10 cellular contexts compared by ENCODE assay signal in the genomic region with DNA sequence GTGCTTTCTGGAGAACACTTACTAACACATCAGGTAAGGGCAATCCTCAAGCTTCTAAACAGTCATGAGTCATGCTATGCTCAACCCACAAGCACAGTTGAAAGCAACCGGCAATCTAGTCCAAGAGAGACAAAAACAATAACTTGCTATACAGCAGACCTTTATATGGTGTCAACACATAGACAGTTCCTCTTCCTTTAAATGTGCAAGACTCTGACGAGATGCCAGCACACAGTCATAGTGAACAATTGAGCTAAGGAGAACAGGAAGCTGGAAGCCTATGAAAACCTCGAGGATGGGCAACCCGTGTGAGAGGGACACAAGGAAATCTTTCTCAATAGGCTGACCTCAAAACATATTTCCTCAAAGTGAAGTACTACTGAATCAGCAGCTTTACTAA. TPM values are rescaled to one million over a fixed set of nuclear protein-coding genes. Genes with fewer than 3 reads are reported as not detected.
DNase-seq lines count a peak whose midpoint lies in the region; ATAC-seq and TF ChIP-seq lines count a peak whose summit lies in the region.
"Had no signal": no experiment of that assay in that cellular context is flagged by ENCODE, and none has a peak within 500 bp of the region (broad histone marks: within the 10 kb centered on the region; RNA-seq: fewer than 3 reads in every experiment).

No MANE protein-coding gene starts in this region.

- H3K4ac ChIP-seq in mesenchymal stem cell (ENCODE audit: low read depth in 1 of 2, low read length in 2 of 2), result no peak overlapping the region

- H4K91ac ChIP-seq in mesenchymal stem cell (ENCODE audit: low read length), result no peak overlapping the region

- no peak overlapping the region for H2AK5ac ChIP-seq in mesenchymal stem cell (ENCODE audit: low read length, severe bottlenecking)

- no peak overlapping the region for H3K23ac ChIP-seq in mesenchymal stem cell (ENCODE audit: low read length in 2 of 2)

- peaks cover 43% of the 10 kb centered on the region for H3K79me1 ChIP-seq in mesenchymal stem cell (replicated peaks; ENCODE audit: low read length, poor library complexity, severe bottlenecking)

- no peak for ATAC-seq in HG02678 (IDR thresholded peaks at IDR 0.05; ENCODE audit: unreplicated experiment)

- H3K4me3 Mint-ChIP-seq in CD14-positive monocyte, result peak overlapping the region; percentile 48 to 80
- H3K4me3 Mint-ChIP-seq in dendritic cell treated with granulocyte-macrophage colony-stimulating factor and Interleukin-4, amounts not matched to agents 40 ng/mL and 50 ng/mL, for 4 days, result peak overlapping the region; percentile 59

- no peaks in the 10 kb centered on the region for H3K9me3 Mint-ChIP-seq in CD14-positive monocyte
- H3K9me3 Mint-ChIP-seq in dendritic cell treated with granulocyte-macrophage colony-stimulating factor and Interleukin-4, amounts not matched to agents 40 ng/mL and 50 ng/mL, for 4 days, result no peaks in the 10 kb centered on the region

- H2AFZ ChIP-seq in mesenchymal stem cell (ENCODE audit: low read depth, low read length), result no peak overlapping the region
- H2AFZ ChIP-seq: PC-9 had no signal

- H3K27me3 ChIP-seq in mesenchymal stem cell (ENCODE audit: control insufficient read depth in 1 of 2, insufficient read depth in 1 of 2, low read length in 2 of 2) (no peaks in the 10 kb centered on the region), HAP-1 (ENCODE audit: low read depth) (no peaks in the 10 kb centered on the region)
- H3K27me3 ChIP-seq in effector memory CD4-positive, alpha-beta T cell (replicated peaks; ENCODE audit: control insufficient read depth, insufficient read depth, low read length, poor library complexity, severe bottlenecking), result no peaks in the 10 kb centered on the region

- H3K9ac ChIP-seq in mesenchymal stem cell (ENCODE audit: low read length), result peak overlapping the region; percentile 18

- peaks cover 46 to 57% of the 10 kb centered on the region in 2 donors for H3K36me3 Mint-ChIP-seq in CD14-positive monocyte
- H3K36me3 Mint-ChIP-seq in dendritic cell treated with granulocyte-macrophage colony-stimulating factor and Interleukin-4, amounts not matched to agents 40 ng/mL and 50 ng/mL, for 4 days (ENCODE audit: low read depth), result peaks cover 62% of the 10 kb centered on the region

- H3K27ac ChIP-seq in mesenchymal stem cell (ENCODE audit: low read length, poor library complexity, severe bottlenecking), result no peak overlapping the region
- no peak overlapping the region for H3K27ac ChIP-seq in effector memory CD4-positive, alpha-beta T cell (ENCODE audit: insufficient read depth, low read length, poor library complexity, severe bottlenecking)
- H3K27ac ChIP-seq: PC-9 had no signal

- H3K4me2 ChIP-seq in mesenchymal stem cell (ENCODE audit: low read length, poor library complexity, severe bottlenecking), result no peak overlapping the region
- H3K4me2 ChIP-seq: PC-9 had no signal

- no peaks in the 10 kb centered on the region for H3K27me3 Mint-ChIP-seq in CD14-positive monocyte (ENCODE audit: low read depth in 3 of 3)
- H3K27me3 Mint-ChIP-seq in dendritic cell treated with granulocyte-macrophage colony-stimulating factor and Interleukin-4, amounts not matched to agents 40 ng/mL and 50 ng/mL, for 4 days, result no peaks in the 10 kb centered on the region

- H3K9me3 ChIP-seq in mesenchymal stem cell (ENCODE audit: control insufficient read depth, low read length) (no peaks in the 10 kb centered on the region), HAP-1 (no peaks in the 10 kb centered on the region)
- no peaks in the 10 kb centered on the region for H3K9me3 ChIP-seq in effector memory CD4-positive, alpha-beta T cell (ENCODE audit: control insufficient read depth, low read length)

- DNase-seq in CD14-positive monocyte (ENCODE audit: low spot score) (peak; percentile 93), NOMO-1 treated with dmso at 0.1 percent for 144 hours (lab: John Stamatoyannopoulos, UW; ENCODE audit: unreplicated experiment) (peak; percentile 79), mesenchymal stem cell (peak; percentile 36), HAP-1 (ENCODE audit: low spot score in 2 of 2) (no peak)
- DNase-seq in stimulated activated CD4-positive, alpha-beta T cell treated with anti-CD3 and anti-CD28 coated beads, Interleukin-2, amount 100 ng/mL, for 48 hours, result no peak
- DNase-seq in effector memory CD4-positive, alpha-beta T cell, result no peak

- H2BK5ac ChIP-seq in mesenchymal stem cell (ENCODE audit: low read depth, low read length, poor library complexity, severe bottlenecking), result no peak overlapping the region

- no peak overlapping the region for H2BK12ac ChIP-seq in mesenchymal stem cell (ENCODE audit: low read length in 2 of 2)

- H3K36me3 ChIP-seq in mesenchymal stem cell (ENCODE audit: control insufficient read depth in 1 of 2, insufficient read depth in 2 of 2, low read depth in 1 of 2, low read length in 2 of 2) (peaks cover 31 to 32% of the 10 kb centered on the region in 2 experiments), HAP-1 (replicated peaks) (peaks cover 24% of the 10 kb centered on the region)
- H3K36me3 ChIP-seq in effector memory CD4-positive, alpha-beta T cell (ENCODE audit: control insufficient read depth, insufficient read depth, low read length), result peaks cover 24% of the 10 kb centered on the region

- H3K18ac ChIP-seq in mesenchymal stem cell (ENCODE audit: low read depth in 1 of 2, low read length in 2 of 2), result no peak overlapping the region

- 76% methylated on average over 4 of the region's 4 CpGs for WGBS in mesenchymal stem cell

- H3K4me3 ChIP-seq in mesenchymal stem cell (ENCODE audit: insufficient read depth in 1 of 2, low read depth in 1 of 2, low read length in 2 of 2) (no peak overlapping the region), HAP-1 (no peak overlapping the region)
- no peak overlapping the region for H3K4me3 ChIP-seq in effector memory CD4-positive, alpha-beta T cell (ENCODE audit: insufficient read depth, low read depth, low read length, poor library complexity, severe bottlenecking)
- H3K4me3 ChIP-seq: coronary artery, PC-9 had no signal

- H4K8ac ChIP-seq in mesenchymal stem cell (ENCODE audit: low read length), result no peak overlapping the region

- no peaks in the 10 kb centered on the region for H3K4me1 ChIP-seq in mesenchymal stem cell (ENCODE audit: control insufficient read depth, insufficient read depth, low read depth, low read length)
- H3K4me1 ChIP-seq in HAP-1, result peaks cover 4% of the 10 kb centered on the region; the same call in 1 of the 2 replicates
- H3K4me1 ChIP-seq in effector memory CD4-positive, alpha-beta T cell (ENCODE audit: control insufficient read depth, insufficient read depth, low read length, poor library complexity, severe bottlenecking), result no peaks in the 10 kb centered on the region

- no peak overlapping the region for H2BK15ac ChIP-seq in mesenchymal stem cell (ENCODE audit: low read depth, poor library complexity, severe bottlenecking)

- peak overlapping the region; percentile 98 to 99 (median 99) for H3K27ac Mint-ChIP-seq in CD14-positive monocyte
- peak overlapping the region; percentile 85 for H3K27ac Mint-ChIP-seq in dendritic cell treated with granulocyte-macrophage colony-stimulating factor and Interleukin-4, amounts not matched to agents 40 ng/mL and 50 ng/mL, for 4 days

- in situ Hi-C loops in HAP-1 (cut with MboI; ENCODE audit: low sequenced_read_pairs), result no loop called here

- H2BK120ac ChIP-seq in mesenchymal stem cell (ENCODE audit: low read depth, low read length), result no peak overlapping the region

- H3K4me1 Mint-ChIP-seq in CD14-positive monocyte, result peaks cover 62% of the 10 kb centered on the region
- peaks cover 57% of the 10 kb centered on the region for H3K4me1 Mint-ChIP-seq in dendritic cell treated with granulocyte-macrophage colony-stimulating factor and Interleukin-4, amounts not matched to agents 40 ng/mL and 50 ng/mL, for 4 days (ENCODE audit: low read depth)

- no peak for TF ChIP-seq CTCF in CD14-positive monocyte (IDR thresholded peaks at IDR 0.05)

- no peak overlapping the region for H3K14ac ChIP-seq in mesenchymal stem cell (ENCODE audit: low read length in 2 of 2)

- intact Hi-C loops in CD14-positive monocyte (cut with micrococcal nuclease), result loop anchor here (2.0 to 10.0 kb wide), 2 partner anchors 16 to 52 kb away; partner anchors contain the start of gene TMEM183A (in 1 of the 2)
- intact Hi-C loops in dendritic cell treated with granulocyte-macrophage colony-stimulating factor and Interleukin-4, amounts not matched to agents 40 ng/mL and 50 ng/mL, for 4 days (cut with micrococcal nuclease), result loop anchor here (1.0 to 2.0 kb wide), 3 partner anchors 16 to 64 kb away; partner anchors contain the start of gene RABIF

RNA-seq across cellular contexts. Expression of gene ADIPOR1, which starts 5.3 kb away (rescaled TPM):
- 100 to 1,000 TPM; 197 to 216 TPM for polyA plus RNA-seq in CD14-positive monocyte
- 84.7 TPM for polyA plus RNA-seq in mesenchymal stem cell (2013, experiment 1 of 2)
- polyA plus RNA-seq in mesenchymal stem cell (2013, experiment 2 of 2), result 85.2 TPM

RNA-seq across cellular contexts. Expression of gene CYB5R1, which starts 14.2 kb away (rescaled TPM):
- polyA plus RNA-seq in CD14-positive monocyte, result 10 to 100 TPM; 65.0 to 70.5 TPM
- polyA plus RNA-seq in mesenchymal stem cell (2013, experiment 1 of 2), result 51.5 TPM
- 51.8 TPM for polyA plus RNA-seq in mesenchymal stem cell (2013, experiment 2 of 2)

RNA-seq across cellular contexts. Expression of gene KLHL12, which starts 25.8 kb away (rescaled TPM):
- polyA plus RNA-seq in CD14-positive monocyte, result 10 to 100 TPM; 21.9 to 36.7 TPM
- 11.6 TPM for polyA plus RNA-seq in mesenchymal stem cell (2013, experiment 1 of 2)
- polyA plus RNA-seq in mesenchymal stem cell (2013, experiment 2 of 2), result 10.8 TPM

RNA-seq across cellular contexts. Expression of gene TMEM183A, which starts 54.4 kb away (rescaled TPM):
- 10 to 100 TPM; 60.5 to 70.0 TPM for polyA plus RNA-seq in CD14-positive monocyte
- 42.3 TPM for polyA plus RNA-seq in mesenchymal stem cell (2013, experiment 1 of 2)
- polyA plus RNA-seq in mesenchymal stem cell (2013, experiment 2 of 2), result 43.2 TPM

Comparison
In these comparisons a context has a peak if more than half of its experiments do, and no peak if none do; other contexts are left out.
1. DNase-seq: peak in CD14-positive monocyte (single experiment), NOMO-1 treated with dmso at 0.1 percent for 144 hours (single experiment) and mesenchymal stem cell (single experiment); none in stimulated activated CD4-positive, alpha-beta T cell treated with anti-CD3 and anti-CD28 coated beads, Interleukin-2, amount 100 ng/mL, for 48 hours (0 of 2), HAP-1 (0 of 2) and effector memory CD4-positive, alpha-beta T cell (0 of 3).